ENCODE assay signal across 17 cellular contexts in genomic region chr17:36441792-36442191, GRCh38. TPM values are rescaled to one million over a fixed set of nuclear protein-coding genes. Genes with fewer than 3 reads are reported as not detected.
"Had no signal": no experiment of that assay in that cellular context is flagged by ENCODE, and none has a peak within 500 bp of the region (broad histone marks: within the 10 kb centered on the region; RNA-seq: fewer than 3 reads in every experiment).

No MANE protein-coding gene starts in this region.

RNA-seq across cellular contexts. Expression of gene TBC1D3H, which starts 53.6 kb away (rescaled TPM):
- total RNA-seq: activated naive CD4-positive, alpha-beta T cell treated with anti-CD3 and anti-CD28 coated beads for 36 hours; activated naive CD4-positive, alpha-beta T cell treated with anti-CD3 and anti-CD28 coated beads, Interleukin-2, amount 50 U/mL, for 72 hours; activated T-cell treated with anti-CD3 and anti-CD28 coated beads, Interleukin-2, amount 50 U/mL, for 4 hours; activated T-cell treated with anti-CD3 and anti-CD28 coated beads, Interleukin-2, amount 50 U/mL, for 72 hours; activated T-helper 1 cell treated with anti-CD3 and anti-CD28 coated beads, Interleukin-12 subunit alpha, Interleukin-12 subunit beta, Interleukin-2, Interleukin-4 antibody, amounts not matched to agents 30 ng/mL and 10 ng/mL and 1 ng/mL, durations not matched to agents 14 hours and 24 hours and 36 hours; activated T-helper 17 cell treated with anti-CD3 and anti-CD28 coated beads, Interleukin-2, amount 50 U/mL, for 72 hours; activated T-helper 2 cell treated with anti-CD3 and anti-CD28 coated beads, Interferon-gamma antibody, Interleukin-2, Interleukin-4, amounts not matched to agents 10 μg/mL and 5 μg/mL and 100 μg/mL, durations not matched to agents 14 hours and 24 hours and 36 hours; adrenal gland; ascending aorta; astrocyte; body of pancreas; breast epithelium; bronchial epithelial cell; cardiac muscle cell; cardiac septum; cerebellum had no signal
- polyA plus RNA-seq: adipose tissue, cardiac muscle cell had no signal
